Comparison of ENCODE assay signal across 8 cellular contexts in the genomic region with DNA sequence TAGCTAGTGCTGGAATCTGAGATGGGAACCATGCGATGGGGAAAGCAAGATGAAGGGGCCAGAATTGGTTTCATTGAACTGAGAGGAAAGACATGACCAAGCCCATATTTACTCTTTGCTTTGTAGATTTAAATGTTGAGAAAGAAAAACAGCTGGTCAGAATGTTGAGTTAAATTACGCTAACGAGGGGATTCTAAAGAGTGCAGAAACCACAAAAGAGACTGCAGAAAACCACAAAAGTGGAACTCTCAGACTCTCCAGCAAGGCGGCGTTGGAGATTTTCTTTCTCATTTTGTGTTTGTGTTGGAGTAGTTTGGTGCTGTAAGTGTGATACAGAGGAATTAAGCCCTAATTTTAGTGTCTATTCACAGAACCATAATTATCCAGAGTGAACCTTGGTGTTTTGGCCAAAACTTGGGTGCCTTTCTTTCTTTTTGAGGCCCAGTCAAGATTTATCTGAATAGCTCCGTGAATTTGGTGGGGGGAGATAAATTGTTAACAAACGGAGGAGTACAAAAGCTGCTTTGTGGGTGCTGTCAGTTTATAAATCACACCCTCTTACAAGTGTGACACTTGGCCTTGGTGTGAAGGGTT. TPM values are rescaled to one million over a fixed set of nuclear protein-coding genes. Genes with fewer than 3 reads are reported as not detected.
DNase-seq lines count a peak whose midpoint lies in the region; ATAC-seq and TF ChIP-seq lines count a peak whose summit lies in the region.

No MANE protein-coding gene starts in this region.

- H3K9me3 ChIP-seq in iPS-18a (ENCODE audit: control insufficient read depth, low read depth, low read length) (no peaks in the 10 kb centered on the region), thymus (ENCODE audit: control insufficient read depth) (no peaks in the 10 kb centered on the region)

- H3K9ac ChIP-seq in iPS-18a (ENCODE audit: low read length), result no peak overlapping the region

- H3K27me3 ChIP-seq in iPS-18a (ENCODE audit: control insufficient read depth, insufficient read depth, low read length), result no peaks in the 10 kb centered on the region
- H3K27me3 ChIP-seq in thymus (ENCODE audit: control insufficient read depth, insufficient read depth), result no peaks in the 10 kb centered on the region

- H3K4me1 ChIP-seq in iPS-18a (ENCODE audit: control insufficient read depth, low read depth, low read length), result peaks cover 28% of the 10 kb centered on the region
- H3K4me1 ChIP-seq in thymus (ENCODE audit: control insufficient read depth, insufficient read depth, low read length), result peaks cover 34% of the 10 kb centered on the region

- 13% methylated on average over 7 of the region's 7 CpGs for WGBS in thymus

- H3K9me3 Mint-ChIP-seq in activated CD8-positive, alpha-beta memory T cell treated with anti-CD3 and anti-CD28 coated beads, Interleukin-2, amount 10 ng/mL, durations not matched to agents 7 days and 5 days (ENCODE audit: low read depth), result no peaks in the 10 kb centered on the region

- no peaks in the 10 kb centered on the region for H3K27me3 Mint-ChIP-seq in activated CD8-positive, alpha-beta memory T cell treated with anti-CD3 and anti-CD28 coated beads, Interleukin-2, amount 10 ng/mL, durations not matched to agents 7 days and 5 days

- peaks cover 44% of the 10 kb centered on the region for H3K4me1 Mint-ChIP-seq in activated CD8-positive, alpha-beta memory T cell treated with anti-CD3 and anti-CD28 coated beads, Interleukin-2, amount 10 ng/mL, durations not matched to agents 7 days and 5 days

- DNase-seq in activated CD8-positive, alpha-beta memory T cell treated with anti-CD3 and anti-CD28 coated beads, Interleukin-2, amount 10 ng/mL, durations not matched to agents 7 days and 5 days, result peak; percentile 42
- no peak for DNase-seq in activated CD8-positive, alpha-beta memory T cell treated with anti-CD3 and anti-CD28 coated beads for 24 hours
- no peak for DNase-seq in stimulated activated CD4-positive, alpha-beta T cell treated with anti-CD3 and anti-CD28 coated beads, Interleukin-4, amount 100 ng/mL, for 4 hours
- DNase-seq in NCI-H226, result no peak
- DNase-seq in NK-92 treated with Interleukin-12 subunit alpha and Interleukin-12 subunit beta, amount 100 ng/mL, for 24 hours (lab: John Stamatoyannopoulos, UW), result no peak

- H3K36me3 Mint-ChIP-seq in activated CD8-positive, alpha-beta memory T cell treated with anti-CD3 and anti-CD28 coated beads, Interleukin-2, amount 10 ng/mL, durations not matched to agents 7 days and 5 days, result peaks cover 61% of the 10 kb centered on the region

- no peak overlapping the region for H3K4me3 Mint-ChIP-seq in activated CD8-positive, alpha-beta memory T cell treated with anti-CD3 and anti-CD28 coated beads, Interleukin-2, amount 10 ng/mL, durations not matched to agents 7 days and 5 days

- H3K27ac ChIP-seq in VCaP, result peak overlapping the region; percentile 30; the same call in 1 of the 2 replicates
- H3K27ac ChIP-seq in iPS-18a (ENCODE audit: low read length), result peak overlapping the region; percentile 40
- H3K27ac ChIP-seq in thymus (ENCODE audit: low read depth), result peak overlapping the region; percentile 68

- peaks cover 66% of the 10 kb centered on the region for H3K36me3 ChIP-seq in iPS-18a (ENCODE audit: control insufficient read depth, low read depth, low read length)
- H3K36me3 ChIP-seq in thymus (ENCODE audit: control insufficient read depth, insufficient read depth), result peaks cover 31% of the 10 kb centered on the region

- peak overlapping the region; percentile 73 for H3K27ac Mint-ChIP-seq in activated CD8-positive, alpha-beta memory T cell treated with anti-CD3 and anti-CD28 coated beads, Interleukin-2, amount 10 ng/mL, durations not matched to agents 7 days and 5 days

- CTCF ChIA-PET in activated CD8-positive, alpha-beta memory T cell treated with anti-CD3 and anti-CD28 coated beads, Interleukin-2, amount 10 ng/mL, durations not matched to agents 7 days and 5 days (lab: Charles Lee), result interaction anchor here (0.8 to 4.8 kb wide), 18 partner anchors 7 to 144 kb away, joined by 3 to 32 read pairs (median 6); a partner anchor contains a TSS

- ATAC-seq in activated CD8-positive, alpha-beta memory T cell treated with anti-CD3 and anti-CD28 coated beads, Interleukin-2, amount 10 ng/mL, durations not matched to agents 7 days and 5 days, result peak; percentile 38

- TF ChIP-seq CTCF in VCaP (conservative IDR thresholded peaks at IDR 0.05), result no peak

- H3K4me3 ChIP-seq in iPS-18a (ENCODE audit: low read length) (peak overlapping the region; percentile 41), thymus (ENCODE audit: low read length) (no peak overlapping the region)

RNA-seq across cellular contexts. Expression of a gene that starts 26.3 kb away (rescaled TPM):
- 100 to 1,000 TPM; 153 to 171 TPM for total RNA-seq in activated CD8-positive, alpha-beta memory T cell treated with anti-CD3 and anti-CD28 coated beads, Interleukin-2, amount 10 ng/mL, durations not matched to agents 7 days and 5 days
- 40.5 TPM for polyA plus RNA-seq in thymus

RNA-seq across cellular contexts. Expression of a gene that starts 43.4 kb away (rescaled TPM):
- 100 to 1,000 TPM in 1 of 2 experiments, 10 to 100 TPM in 1; 98.9 to 114 TPM for total RNA-seq in activated CD8-positive, alpha-beta memory T cell treated with anti-CD3 and anti-CD28 coated beads, Interleukin-2, amount 10 ng/mL, durations not matched to agents 7 days and 5 days
- polyA plus RNA-seq in thymus, result 14.3 TPM
